In the genomic region with DNA sequence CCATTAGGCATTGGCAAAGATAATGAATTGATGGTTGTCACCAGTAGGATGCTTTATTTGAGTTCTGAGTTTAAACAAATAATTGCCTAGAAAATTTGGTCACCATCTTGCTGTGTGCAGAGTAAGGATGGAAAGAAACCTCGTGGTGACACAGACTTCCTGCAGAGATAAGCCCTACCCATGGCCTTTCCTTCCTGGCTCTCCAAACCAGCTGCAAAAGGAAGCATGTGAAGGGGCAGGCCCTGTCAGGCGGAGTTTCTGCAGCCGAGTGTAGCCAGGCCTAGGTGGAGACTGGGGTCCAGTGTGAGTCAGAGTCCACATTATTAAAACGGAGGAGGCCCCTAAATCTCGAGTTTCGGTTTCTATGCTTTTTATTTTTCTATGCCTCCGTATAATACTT, we compare ENCODE assay signal across 13 cellular contexts.
DNase-seq lines count a peak whose midpoint lies in the region; ATAC-seq and TF ChIP-seq lines count a peak whose summit lies in the region.
"Had no signal": no experiment of that assay in that cellular context is flagged by ENCODE, and none has a peak within 500 bp of the region (broad histone marks: within the 10 kb centered on the region; RNA-seq: fewer than 3 reads in every experiment).

No MANE protein-coding gene starts in this region.

- no peak overlapping the region for H3K4me2 ChIP-seq in neuronal stem cell (ENCODE audit: insufficient read depth, low read length, poor library complexity, severe bottlenecking)
- H3K4me2 ChIP-seq in Karpas-422 (ENCODE audit: low read depth, low read length, poor library complexity, severe bottlenecking) = no peak overlapping the region

- no peak overlapping the region for H2BK15ac ChIP-seq in neuronal stem cell (ENCODE audit: low read length)

- H2BK120ac ChIP-seq in neuronal stem cell (ENCODE audit: low read depth, low read length) = no peak overlapping the region

- no peak overlapping the region for H3K14ac ChIP-seq in neuronal stem cell (ENCODE audit: low read length)

- CTCF ChIA-PET in naive thymus-derived CD4-positive, alpha-beta T cell (lab: Charles Lee) = no interaction called here

- H3K27ac Mint-ChIP-seq in T-helper 17 cell = peak overlapping the region; percentile 53
- H3K27ac Mint-ChIP-seq in naive thymus-derived CD4-positive, alpha-beta T cell = peak overlapping the region in 8 of 9 donors; percentile 18 to 77 (median 56)

- H2AFZ ChIP-seq in neuronal stem cell (ENCODE audit: low read length) (no peak overlapping the region), Karpas-422 (ENCODE audit: low read length) (no peak overlapping the region)

- intact Hi-C loops in naive thymus-derived CD4-positive, alpha-beta T cell (cut with micrococcal nuclease) = no loop called here

- no peak overlapping the region for H2BK12ac ChIP-seq in neuronal stem cell (ENCODE audit: low read length)

- H3K9ac ChIP-seq in neuronal stem cell (ENCODE audit: low read depth, low read length, poor library complexity) (no peak overlapping the region), Karpas-422 (ENCODE audit: low read length) (no peak overlapping the region)

- H3K4me1 ChIP-seq in naive thymus-derived CD4-positive, alpha-beta T cell (ENCODE audit: control insufficient read depth in 2 of 2, insufficient read depth in 2 of 2, low read length in 2 of 2) = peaks cover 24 to 37% of the 10 kb centered on the region in 2 donors
- H3K4me1 ChIP-seq in neuronal stem cell (ENCODE audit: control insufficient read depth in 2 of 2, insufficient read depth in 1 of 2, low read depth in 1 of 2, low read length in 2 of 2) (no peaks in the 10 kb centered on the region), Karpas-422 (ENCODE audit: low read length) (no peaks in the 10 kb centered on the region)

- peaks cover 0 to 6% (median 0%) of the 10 kb centered on the region in 11 donors for H3K9me3 Mint-ChIP-seq in naive thymus-derived CD4-positive, alpha-beta T cell
- H3K9me3 Mint-ChIP-seq: IgD-negative memory B cell had no signal

- no peaks in the 10 kb centered on the region for H4K20me1 ChIP-seq in Karpas-422 (ENCODE audit: insufficient read depth, low read depth, low read length)

- H2BK5ac ChIP-seq in neuronal stem cell (ENCODE audit: low read length) = no peak overlapping the region

- no peak overlapping the region for H2AK5ac ChIP-seq in neuronal stem cell (ENCODE audit: low read depth, low read length)

- H3K27me3 ChIP-seq in naive thymus-derived CD4-positive, alpha-beta T cell (ENCODE audit: control insufficient read depth in 2 of 2, insufficient read depth in 2 of 2, low read length in 2 of 2) = no peaks in the 10 kb centered on the region
- H3K27me3 ChIP-seq in neuronal stem cell (ENCODE audit: control insufficient read depth in 3 of 3, insufficient read depth in 3 of 3, low read depth in 1 of 3, low read length in 3 of 3) (no peaks in the 10 kb centered on the region), Karpas-422 (ENCODE audit: low read length) (no peaks in the 10 kb centered on the region)
- H3K27me3 ChIP-seq: cardiac muscle cell, esophagus muscularis mucosa, pancreas had no signal

- H3K79me1 ChIP-seq in neuronal stem cell (ENCODE audit: low read depth, low read length) = peaks cover 7% of the 10 kb centered on the region

- no peaks in the 10 kb centered on the region for H3K9me2 ChIP-seq in Karpas-422 (replicated peaks; ENCODE audit: insufficient read depth, low read length)

- peak; percentile 58 for ATAC-seq in T-helper 17 cell
- ATAC-seq in naive thymus-derived CD4-positive, alpha-beta T cell = no peak
- no peak for ATAC-seq in GM21723 (IDR thresholded peaks at IDR 0.05; ENCODE audit: unreplicated experiment)

- H3K27me3 Mint-ChIP-seq in T-helper 17 cell = no peaks in the 10 kb centered on the region
- H3K27me3 Mint-ChIP-seq in naive thymus-derived CD4-positive, alpha-beta T cell = no peaks in the 10 kb centered on the region
- H3K27me3 Mint-ChIP-seq: IgD-negative memory B cell had no signal

- peaks cover 51% of the 10 kb centered on the region for H3K4me1 Mint-ChIP-seq in T-helper 17 cell
- peaks cover 36 to 81% (median 67%) of the 10 kb centered on the region in 7 donors for H3K4me1 Mint-ChIP-seq in naive thymus-derived CD4-positive, alpha-beta T cell

- H3K27ac ChIP-seq in naive thymus-derived CD4-positive, alpha-beta T cell (ENCODE audit: low read depth, low read length) = no peak overlapping the region
- H3K27ac ChIP-seq in neuronal stem cell (replicated peaks; ENCODE audit: low read length) (no peak overlapping the region), Karpas-422 (ENCODE audit: low read length) (no peak overlapping the region)
- H3K27ac ChIP-seq: cardiac muscle cell, esophagus muscularis mucosa, pancreas had no signal

- no peak overlapping the region for H3K4ac ChIP-seq in neuronal stem cell (ENCODE audit: low read length)

- H4K8ac ChIP-seq in neuronal stem cell (ENCODE audit: low read depth, low read length) = no peak overlapping the region

- H3K4me3 ChIP-seq in naive thymus-derived CD4-positive, alpha-beta T cell (ENCODE audit: low read length) = no peak overlapping the region
- no peak overlapping the region for H3K4me3 ChIP-seq in neuronal stem cell (ENCODE audit: low read length in 2 of 2)
- no peak overlapping the region for H3K4me3 ChIP-seq in Karpas-422 (ENCODE audit: low read length)
- H3K4me3 ChIP-seq: cardiac muscle cell, esophagus muscularis mucosa, pancreas had no signal

- WGBS in neuronal stem cell (ENCODE audit: extremely low coverage in 2 of 2, insufficient read length in 2 of 2, insufficient replicate concordance in 1 of 2), 2 donors = no CpG with 5 or more reads among the region's 7 CpGs

- TF ChIP-seq POLR2A in erythroblast (IDR thresholded peaks at IDR 0.05; ENCODE audit: low read length) = no peak

- H3K79me2 ChIP-seq in Karpas-422 (ENCODE audit: low read length) = peaks cover 55% of the 10 kb centered on the region

- H3K9me3 ChIP-seq in T-helper 17 cell (ENCODE audit: control insufficient read depth, low read length, poor library complexity, severe bottlenecking) = no peaks in the 10 kb centered on the region
- H3K9me3 ChIP-seq in naive thymus-derived CD4-positive, alpha-beta T cell (ENCODE audit: control insufficient read depth in 2 of 3, low read length in 3 of 3) = no peaks in the 10 kb centered on the region
- peaks cover 0 to 10% of the 10 kb centered on the region in 2 donors for H3K9me3 ChIP-seq in neuronal stem cell (replicated peaks in 1 of 2; ENCODE audit: control insufficient read depth in 2 of 2, insufficient read depth in 1 of 2, low read depth in 1 of 2, low read length in 2 of 2)
- H3K9me3 ChIP-seq in Karpas-422 (ENCODE audit: low read length) = no peaks in the 10 kb centered on the region
- H3K9me3 ChIP-seq: esophagus muscularis mucosa, pancreas had no signal

- POLR2A ChIA-PET in naive thymus-derived CD4-positive, alpha-beta T cell (lab: Charles Lee) = interaction anchor here (0.6 to 1.6 kb wide), 5 partner anchors 9 to 1044 kb away, joined by 3 to 6 read pairs (median 5); partner anchors contain the start of gene ZC3H7B

- no peak overlapping the region for H4K91ac ChIP-seq in neuronal stem cell (ENCODE audit: low read depth, low read length, poor library complexity)

- H3K4me3 Mint-ChIP-seq in T-helper 17 cell = no peak overlapping the region
- H3K4me3 Mint-ChIP-seq in naive thymus-derived CD4-positive, alpha-beta T cell = peak overlapping the region in 5 of 10 donors; percentile 5 to 58 (median 43)
- H3K4me3 Mint-ChIP-seq: IgD-negative memory B cell had no signal

- no peak overlapping the region for H3K23ac ChIP-seq in neuronal stem cell (ENCODE audit: low read depth, low read length, poor library complexity)

- H3K18ac ChIP-seq in neuronal stem cell (ENCODE audit: low read length) = no peak overlapping the region

- peaks cover 13 to 64% (median 19%) of the 10 kb centered on the region in 3 experiments for H3K36me3 ChIP-seq in naive thymus-derived CD4-positive, alpha-beta T cell (ENCODE audit: control insufficient read depth in 2 of 3, insufficient read depth in 3 of 3, low read length in 3 of 3)
- H3K36me3 ChIP-seq in neuronal stem cell (replicated peaks in 1 of 2; ENCODE audit: control insufficient read depth in 2 of 2, insufficient read depth in 2 of 2, low read length in 2 of 2) = peaks cover 31 to 92% of the 10 kb centered on the region in 2 donors
- H3K36me3 ChIP-seq in Karpas-422 (ENCODE audit: insufficient read depth, low read length) = peaks cover 25% of the 10 kb centered on the region; the same call in 1 of the 2 replicates

- peaks cover 15% of the 10 kb centered on the region for H3K36me3 Mint-ChIP-seq in T-helper 17 cell (ENCODE audit: low read depth)
- H3K36me3 Mint-ChIP-seq in naive thymus-derived CD4-positive, alpha-beta T cell = peaks cover 21 to 68% (median 54%) of the 10 kb centered on the region in 5 donors
- H3K36me3 Mint-ChIP-seq: IgD-negative memory B cell had no signal

- DNase-seq in GDM1 (lab: John Stamatoyannopoulos, UW) (peak; percentile 83), T-helper 17 cell (no peak), erythroblast (lab: John Stamatoyannopoulos, UW) (peak; percentile 49 to 72), neuronal stem cell (ENCODE audit: low spot score) (no peak), Karpas-422 (no peak)
- DNase-seq in naive thymus-derived CD4-positive, alpha-beta T cell = no peak
- DNase-seq in effector CD8-positive, alpha-beta T cell (lab: John Stamatoyannopoulos, UW) = no peak
- DNase-seq: NCI-H2029, pancreas had no signal

Comparison
In these comparisons a context has a peak if more than half of its experiments do, and no peak if none do; other contexts are left out.
1. DNase-seq: peak in GDM1 (single experiment) and erythroblast (2 of 2); none in T-helper 17 cell (0 of 3), naive thymus-derived CD4-positive, alpha-beta T cell (0 of 9), neuronal stem cell (single experiment), effector CD8-positive, alpha-beta T cell (single experiment) and Karpas-422 (single experiment).